ENCODE assay signal across 37 cellular contexts in genomic region chr15:96232335-96232734, GRCh38.
"Had no signal": no experiment of that assay in that cellular context is flagged by ENCODE, and none has a peak within 500 bp of the region (broad histone marks: within the 10 kb centered on the region; RNA-seq: fewer than 3 reads in every experiment).

No MANE protein-coding gene starts in this region.

- H3K36me3 Mint-ChIP-seq: activated CD4-positive, alpha-beta memory T cell treated with anti-CD3 and anti-CD28 coated beads for 36 hours; activated naive CD8-positive, alpha-beta T cell treated with anti-CD3 and anti-CD28 coated beads for 36 hours; immature natural killer cell; naive B cell; stimulated activated memory B cell treated with anti-CD40 and anti-IgM and Interleukin-4, amounts not matched to agents 10 μg/mL and 1 μg/mL and 100 μg/mL, for 72 hours had no signal

- H3K4me1 ChIP-seq: gastroesophageal sphincter, psoas muscle, sigmoid colon, thyroid gland, upper lobe of right lung had no signal

- H3K4me1 Mint-ChIP-seq: activated CD4-positive, alpha-beta T cell treated with anti-CD3 and anti-CD28 coated beads, Interleukin-2, amount 10 ng/mL, durations not matched to agents 24 days and 14 days; activated naive CD8-positive, alpha-beta T cell treated with anti-CD3 and anti-CD28 coated beads for 36 hours; brain; immature natural killer cell; naive B cell; stimulated activated memory B cell treated with anti-CD40 and anti-IgM and Interleukin-4, amounts not matched to agents 10 μg/mL and 1 μg/mL and 100 μg/mL, for 72 hours; stimulated activated naive CD8-positive, alpha-beta T cell treated with anti-CD3 and anti-CD28 coated beads, Interleukin-15, amount 100 ng/mL, for 72 hours; T-helper 17 cell had no signal

- ATAC-seq: activated CD4-positive, CD25-positive, alpha-beta regulatory T cell treated with anti-CD3 and anti-CD28 coated beads, Interleukin-2, amount 50 U/mL, for 24 hours; gastroesophageal sphincter; psoas muscle; stimulated activated memory B cell treated with anti-CD40 and anti-IgM and Interleukin-4, amounts not matched to agents 10 μg/mL and 1 μg/mL and 100 μg/mL, for 72 hours; stimulated activated naive CD8-positive, alpha-beta T cell treated with anti-CD3 and anti-CD28 coated beads, Interleukin-15, amount 100 ng/mL, for 72 hours; T-helper 17 cell; upper lobe of right lung had no signal

- H3K4me3 ChIP-seq: adrenal gland, coronary artery, dorsolateral prefrontal cortex, gastroesophageal sphincter, ovary, psoas muscle, sigmoid colon, thyroid gland, upper lobe of right lung had no signal

- H3K9me3 Mint-ChIP-seq: activated CD4-positive, alpha-beta T cell treated with anti-CD3 and anti-CD28 coated beads, Interleukin-2, amount 10 ng/mL, durations not matched to agents 24 days and 14 days; activated naive CD4-positive, alpha-beta T cell treated with anti-CD3 and anti-CD28 coated beads for 36 hours; activated T-helper 1 cell treated with anti-CD3 and anti-CD28 coated beads, Interleukin-12 subunit alpha, Interleukin-12 subunit beta, Interleukin-2, Interleukin-4 antibody, amounts not matched to agents 30 ng/mL and 10 ng/mL and 1 ng/mL, durations not matched to agents 14 hours and 24 hours and 36 hours; brain; nephron progenitor cell had no signal

- H3K27ac Mint-ChIP-seq: activated CD4-positive, alpha-beta memory T cell treated with anti-CD3 and anti-CD28 coated beads for 36 hours; activated CD4-positive, alpha-beta T cell treated with anti-CD3 and anti-CD28 coated beads, Interleukin-2, amount 10 ng/mL, durations not matched to agents 24 days and 14 days; activated naive CD4-positive, alpha-beta T cell treated with anti-CD3 and anti-CD28 coated beads for 36 hours; activated naive CD8-positive, alpha-beta T cell treated with anti-CD3 and anti-CD28 coated beads for 36 hours; activated T-helper 1 cell treated with anti-CD3 and anti-CD28 coated beads, Interleukin-12 subunit alpha, Interleukin-12 subunit beta, Interleukin-2, Interleukin-4 antibody, amounts not matched to agents 30 ng/mL and 10 ng/mL and 1 ng/mL, durations not matched to agents 14 hours and 24 hours and 36 hours; brain; immature natural killer cell; naive B cell; nephron progenitor cell; stimulated activated memory B cell treated with anti-CD40 and anti-IgM and Interleukin-4, amounts not matched to agents 10 μg/mL and 1 μg/mL and 100 μg/mL, for 72 hours; stimulated activated naive CD8-positive, alpha-beta T cell treated with anti-CD3 and anti-CD28 coated beads, Interleukin-15, amount 100 ng/mL, for 72 hours; T-helper 17 cell had no signal

- FAIRE-seq: small intestine had no signal

- H3K9me3 ChIP-seq: adrenal gland, gastroesophageal sphincter, ovary, psoas muscle, sigmoid colon, thyroid gland, upper lobe of right lung had no signal

- H3K27ac ChIP-seq: adrenal gland, coronary artery, dorsolateral prefrontal cortex, gastroesophageal sphincter, ovary, psoas muscle, sigmoid colon, thyroid gland, upper lobe of right lung, WERI-Rb-1 had no signal

- H3K36me3 ChIP-seq: adrenal gland, gastroesophageal sphincter, ovary, sigmoid colon, thyroid gland, upper lobe of right lung, WERI-Rb-1 had no signal

- DNase-seq: activated CD4-positive, alpha-beta memory T cell treated with anti-CD3 and anti-CD28 coated beads for 36 hours; activated CD4-positive, alpha-beta T cell treated with anti-CD3 and anti-CD28 coated beads, Interleukin-2, amount 10 ng/mL, durations not matched to agents 24 days and 14 days; activated CD8-positive, alpha-beta memory T cell treated with anti-CD3 and anti-CD28 coated beads, Interleukin-2, amount 50 U/mL, for 4 hours; activated effector memory CD4-positive, alpha-beta T cell treated with anti-CD3 and anti-CD28 coated beads, Interleukin-2, amount 50 U/mL, for 16 hours; activated naive CD4-positive, alpha-beta T cell treated with anti-CD3 and anti-CD28 coated beads for 36 hours; activated naive CD8-positive, alpha-beta T cell treated with anti-CD3 and anti-CD28 coated beads for 36 hours; activated T-cell treated with anti-CD3 and anti-CD28 coated beads, Interleukin-2, amount 50 U/mL, for 1 hour; adrenal gland; aorta; dorsolateral prefrontal cortex; effector memory CD4-positive, alpha-beta T cell; erythroblast; head of caudate nucleus; hippocampal formation; immature natural killer cell; naive B cell; nephron progenitor cell; ovary; psoas muscle; sigmoid colon; small intestine; stimulated activated CD4-positive, alpha-beta T cell treated with anti-CD3 and anti-CD28 coated beads, Interleukin-1b, Interleukin-23, amount 100 ng/mL, for 48 hours; stimulated activated CD4-positive, alpha-beta T cell treated with anti-CD3 and anti-CD28 coated beads, Interleukin-4, amount 100 ng/mL, for 4 hours; stimulated activated CD8-positive, alpha-beta memory T cell treated with anti-CD3 and anti-CD28 coated beads, Interleukin-4, amount 100 ng/mL, for 48 hours; stimulated activated naive CD8-positive, alpha-beta T cell treated with anti-CD3 and anti-CD28 coated beads, Interleukin-15, amount 100 ng/mL, for 72 hours; substantia nigra; T-helper 17 cell; T1000; thyroid gland; upper lobe of right lung; WERI-Rb-1 had no signal

- H3K4me3 Mint-ChIP-seq: activated CD4-positive, alpha-beta memory T cell treated with anti-CD3 and anti-CD28 coated beads for 36 hours; activated CD4-positive, alpha-beta T cell treated with anti-CD3 and anti-CD28 coated beads, Interleukin-2, amount 10 ng/mL, durations not matched to agents 24 days and 14 days; activated naive CD4-positive, alpha-beta T cell treated with anti-CD3 and anti-CD28 coated beads for 36 hours; activated naive CD8-positive, alpha-beta T cell treated with anti-CD3 and anti-CD28 coated beads for 36 hours; activated T-helper 1 cell treated with anti-CD3 and anti-CD28 coated beads, Interleukin-12 subunit alpha, Interleukin-12 subunit beta, Interleukin-2, Interleukin-4 antibody, amounts not matched to agents 30 ng/mL and 10 ng/mL and 1 ng/mL, durations not matched to agents 14 hours and 24 hours and 36 hours; brain; immature natural killer cell; naive B cell; nephron progenitor cell; stimulated activated memory B cell treated with anti-CD40 and anti-IgM and Interleukin-4, amounts not matched to agents 10 μg/mL and 1 μg/mL and 100 μg/mL, for 72 hours; stimulated activated naive CD8-positive, alpha-beta T cell treated with anti-CD3 and anti-CD28 coated beads, Interleukin-15, amount 100 ng/mL, for 72 hours; T-helper 17 cell had no signal

- H3K27me3 Mint-ChIP-seq: activated CD4-positive, alpha-beta memory T cell treated with anti-CD3 and anti-CD28 coated beads for 36 hours; activated CD4-positive, alpha-beta T cell treated with anti-CD3 and anti-CD28 coated beads, Interleukin-2, amount 10 ng/mL, durations not matched to agents 24 days and 14 days; activated naive CD8-positive, alpha-beta T cell treated with anti-CD3 and anti-CD28 coated beads for 36 hours; naive B cell; stimulated activated memory B cell treated with anti-CD40 and anti-IgM and Interleukin-4, amounts not matched to agents 10 μg/mL and 1 μg/mL and 100 μg/mL, for 72 hours; stimulated activated naive CD8-positive, alpha-beta T cell treated with anti-CD3 and anti-CD28 coated beads, Interleukin-15, amount 100 ng/mL, for 72 hours; T-helper 17 cell had no signal

- H3K27me3 ChIP-seq: adrenal gland, gastroesophageal sphincter, ovary, sigmoid colon, thyroid gland, upper lobe of right lung had no signal
